In the genomic region with DNA sequence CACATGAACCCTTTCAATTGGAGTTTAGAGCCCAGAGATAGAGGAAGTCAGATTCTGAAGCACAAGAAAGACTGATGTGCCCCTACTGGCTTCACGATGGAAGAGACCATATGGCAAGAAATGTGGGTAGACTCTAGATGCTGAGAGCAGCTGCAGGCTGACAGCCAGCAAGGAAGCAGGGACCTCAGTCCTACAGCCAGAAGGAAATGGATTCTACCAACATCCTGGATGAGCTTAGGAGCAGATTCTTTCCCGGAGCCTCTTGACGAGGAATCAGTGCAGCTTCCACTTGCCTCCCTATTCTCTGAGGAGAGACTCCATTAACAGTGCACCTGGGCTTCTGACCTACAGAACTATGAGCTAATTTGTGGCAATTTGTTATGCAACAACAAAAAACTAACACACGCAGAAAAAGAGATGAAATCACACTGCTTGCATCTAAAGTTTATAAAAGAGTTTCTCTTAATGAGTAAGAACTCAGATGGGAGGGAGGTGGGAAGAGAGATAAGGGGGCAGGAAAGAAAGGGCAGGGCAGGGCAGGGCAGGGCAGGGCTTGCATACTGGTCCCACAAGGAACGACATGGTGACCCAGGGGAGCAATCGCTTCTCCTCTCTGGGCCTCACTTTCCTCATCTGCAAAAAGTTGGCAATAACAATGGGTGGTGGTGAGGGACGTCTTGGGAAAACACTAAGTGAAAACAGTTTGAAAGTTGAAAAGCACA, we compare ENCODE assay signal across 10 cellular contexts.
DNase-seq lines count a peak whose midpoint lies in the region; ATAC-seq and TF ChIP-seq lines count a peak whose summit lies in the region.
"Had no signal": no experiment of that assay in that cellular context is flagged by ENCODE, and none has a peak within 500 bp of the region (broad histone marks: within the 10 kb centered on the region; RNA-seq: fewer than 3 reads in every experiment).

No MANE protein-coding gene starts in this region.

- H3K27me3 ChIP-seq in right cardiac atrium (ENCODE audit: control insufficient read depth, insufficient read depth) = no peaks in the 10 kb centered on the region
- H3K27me3 ChIP-seq in thoracic aorta (replicated peaks; ENCODE audit: insufficient read depth) = no peaks in the 10 kb centered on the region
- H3K27me3 ChIP-seq in vagina = no peaks in the 10 kb centered on the region
- H3K27me3 ChIP-seq in GM23248 (replicated peaks; ENCODE audit: insufficient read depth) = no peaks in the 10 kb centered on the region

- no peaks in the 10 kb centered on the region for H3K79me2 ChIP-seq in GM23248 (ENCODE audit: insufficient read depth)

- H3K9me2 ChIP-seq in GM23248 (ENCODE audit: insufficient read depth) = no peaks in the 10 kb centered on the region

- H3K27ac Mint-ChIP-seq in activated naive CD4-positive, alpha-beta T cell treated with anti-CD3 and anti-CD28 coated beads, Interleukin-2, amount 50 U/mL, for 24 hours = peak overlapping the region; percentile 98

- intact Hi-C loops in right cardiac atrium (cut with DNase I) (no loop called here), vagina (cut with DNase I) (no loop called here)

- no peak for TF ChIP-seq POLR2A in vagina (IDR thresholded peaks at IDR 0.05)

- no peaks in the 10 kb centered on the region for H3K36me3 ChIP-seq in thoracic aorta
- no peaks in the 10 kb centered on the region for H3K36me3 ChIP-seq in vagina
- no peaks in the 10 kb centered on the region for H3K36me3 ChIP-seq in GM23248 (ENCODE audit: low read depth)

- WGBS in right cardiac atrium = 59% methylated on average over 7 of the region's 7 CpGs
- WGBS in GM23248 (ENCODE audit: low coverage in 1 of 2, low lambda C conversion rate in 2 of 2, missing lambda C conversion rate in 2 of 2), 2 experiments = 70 to 76% methylated on average over 5 to 7 of the region's 7 CpGs

- no peak overlapping the region for H3K4me2 ChIP-seq in GM23248 (ENCODE audit: unreplicated experiment)

- no peaks in the 10 kb centered on the region for H3K27me3 Mint-ChIP-seq in activated naive CD4-positive, alpha-beta T cell treated with anti-CD3 and anti-CD28 coated beads, Interleukin-2, amount 50 U/mL, for 24 hours

- peaks cover 6% of the 10 kb centered on the region for H3K9me3 Mint-ChIP-seq in activated naive CD4-positive, alpha-beta T cell treated with anti-CD3 and anti-CD28 coated beads, Interleukin-2, amount 50 U/mL, for 24 hours

- no peak overlapping the region for H3K9ac ChIP-seq in GM23248

- H3K9me3 ChIP-seq in right cardiac atrium (ENCODE audit: control insufficient read depth, low read length) = no peaks in the 10 kb centered on the region
- no peaks in the 10 kb centered on the region for H3K9me3 ChIP-seq in thoracic aorta
- H3K9me3 ChIP-seq in vagina = no peaks in the 10 kb centered on the region
- H3K9me3 ChIP-seq in GM23248 (ENCODE audit: low read depth) = no peaks in the 10 kb centered on the region

- H2AFZ ChIP-seq in GM23248 = no peak overlapping the region

- H3K4me3 Mint-ChIP-seq in activated naive CD4-positive, alpha-beta T cell treated with anti-CD3 and anti-CD28 coated beads, Interleukin-2, amount 50 U/mL, for 24 hours = no peak overlapping the region

- DNase-seq in activated naive CD4-positive, alpha-beta T cell treated with anti-CD3 and anti-CD28 coated beads, Interleukin-2, amount 50 U/mL, for 16 hours = no peak
- DNase-seq in right cardiac atrium (peak in 1 of 3 donors; percentile 55), thoracic aorta (ENCODE audit: low spot score) (no peak), vagina (ENCODE audit: extremely low spot score in 2 of 2) (no peak), GM23248 (no peak)
- DNase-seq: stimulated activated CD4-positive, alpha-beta T cell treated with anti-CD3 and anti-CD28 coated beads, Interleukin-4, amount 100 ng/mL, for 4 hours; T1000 had no signal

- H3K4me1 ChIP-seq in right cardiac atrium (ENCODE audit: control insufficient read depth, insufficient read depth, low read length) = peaks cover 1% of the 10 kb centered on the region
- peaks cover 9 to 39% of the 10 kb centered on the region in 2 donors for H3K4me1 ChIP-seq in thoracic aorta (ENCODE audit: control insufficient read depth in 1 of 2, low read depth in 2 of 2)
- H3K4me1 ChIP-seq in vagina = no peaks in the 10 kb centered on the region
- no peaks in the 10 kb centered on the region for H3K4me1 ChIP-seq in GM23248 (ENCODE audit: insufficient read depth)

- peaks cover 82% of the 10 kb centered on the region for H3K4me1 Mint-ChIP-seq in activated naive CD4-positive, alpha-beta T cell treated with anti-CD3 and anti-CD28 coated beads, Interleukin-2, amount 50 U/mL, for 24 hours

- no peaks in the 10 kb centered on the region for H4K20me1 ChIP-seq in GM23248 (ENCODE audit: insufficient read depth)

- no peaks in the 10 kb centered on the region for H3F3A ChIP-seq in GM23248 (ENCODE audit: insufficient read depth)

- H3K36me3 Mint-ChIP-seq in activated naive CD4-positive, alpha-beta T cell treated with anti-CD3 and anti-CD28 coated beads, Interleukin-2, amount 50 U/mL, for 24 hours = peaks cover 37% of the 10 kb centered on the region

- TF ChIP-seq CTCF in thoracic aorta (IDR thresholded peaks at IDR 0.05) = no peak
- TF ChIP-seq CTCF in vagina (IDR thresholded peaks at IDR 0.05) = no peak

- H3K4me3 ChIP-seq in right cardiac atrium (ENCODE audit: low read length) (no peak overlapping the region), thoracic aorta (no peak overlapping the region), vagina (no peak overlapping the region), GM23248 (no peak overlapping the region)

- H3K27ac ChIP-seq in right cardiac atrium (ENCODE audit: low read length) (no peak overlapping the region), thoracic aorta (peak overlapping the region; percentile 43 to 80), vagina (no peak overlapping the region), GM23248 (no peak overlapping the region)

- in situ Hi-C loops in GM23248 (cut with MboI) = no loop called here

- ATAC-seq in right cardiac atrium = peak; percentile 44 to 82
- ATAC-seq in thoracic aorta (ENCODE audit: insufficient number of reproducible peaks, low FRiP score, low read depth) = no peak
- no peak for ATAC-seq in HG02938 (IDR thresholded peaks at IDR 0.05; ENCODE audit: unreplicated experiment)

TF ChIP-seq in PFSK-1, 5 proteins besides CTCF, POLR2A, EP300 and RAD21:
- peak; percentile 57; the same call in 1 of the 2 replicates for TF ChIP-seq POLR2AphosphoS5 (IDR thresholded peaks at IDR 0.05; ENCODE audit: low read depth, low read length)
- TF ChIP-seq TAF1 (IDR thresholded peaks at IDR 0.05; ENCODE audit: borderline replicate concordance, insufficient read depth, low read length) = no peak

Comparison
In these comparisons a context has a peak if more than half of its experiments do, and no peak if none do; other contexts are left out.
1. ATAC-seq: peak in right cardiac atrium (2 of 2); none in thoracic aorta (single experiment) and HG02938 (single experiment).
2. H3K27ac ChIP-seq: peak in thoracic aorta (2 of 2); none in right cardiac atrium (single experiment), vagina (single experiment) and GM23248 (single experiment).